Comparison of ENCODE assay signal across 1 cellular context in genomic region chr2:20454036-20454981, GRCh38.
TF ChIP-seq lines count a peak whose summit lies in the region.

No MANE protein-coding gene starts in this region.

TF ChIP-seq in IMR-90, 13 proteins besides CTCF, POLR2A, EP300 and RAD21 (continued from another document):
- TF ChIP-seq, protein P1, sequence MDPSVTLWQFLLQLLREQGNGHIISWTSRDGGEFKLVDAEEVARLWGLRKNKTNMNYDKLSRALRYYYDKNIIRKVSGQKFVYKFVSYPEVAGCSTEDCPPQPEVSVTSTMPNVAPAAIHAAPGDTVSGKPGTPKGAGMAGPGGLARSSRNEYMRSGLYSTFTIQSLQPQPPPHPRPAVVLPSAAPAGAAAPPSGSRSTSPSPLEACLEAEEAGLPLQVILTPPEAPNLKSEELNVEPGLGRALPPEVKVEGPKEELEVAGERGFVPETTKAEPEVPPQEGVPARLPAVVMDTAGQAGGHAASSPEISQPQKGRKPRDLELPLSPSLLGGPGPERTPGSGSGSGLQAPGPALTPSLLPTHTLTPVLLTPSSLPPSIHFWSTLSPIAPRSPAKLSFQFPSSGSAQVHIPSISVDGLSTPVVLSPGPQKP (IDR thresholded peaks at IDR 0.05; ENCODE audit: borderline replicate concordance, low read depth, low read length): no peak
- TF ChIP-seq MAZ (IDR thresholded peaks at IDR 0.05; ENCODE audit: borderline replicate concordance, low read depth, low read length) (no peak), FOS (IDR thresholded peaks at IDR 0.05; ENCODE audit: low read depth, low read length) (no peak), NFE2L2 (IDR thresholded peaks at IDR 0.05; ENCODE audit: low read depth, low read length) (no peak), BHLHE40 (IDR thresholded peaks at IDR 0.05; ENCODE audit: low read depth, low read length) (no peak), CHD1 (IDR thresholded peaks at IDR 0.05; ENCODE audit: low read depth, low read length) (no peak)
TF ChIP-seq in IMR-90: peak in this region for 0.
